1 cellular context compared by ENCODE assay signal in the genomic region with DNA sequence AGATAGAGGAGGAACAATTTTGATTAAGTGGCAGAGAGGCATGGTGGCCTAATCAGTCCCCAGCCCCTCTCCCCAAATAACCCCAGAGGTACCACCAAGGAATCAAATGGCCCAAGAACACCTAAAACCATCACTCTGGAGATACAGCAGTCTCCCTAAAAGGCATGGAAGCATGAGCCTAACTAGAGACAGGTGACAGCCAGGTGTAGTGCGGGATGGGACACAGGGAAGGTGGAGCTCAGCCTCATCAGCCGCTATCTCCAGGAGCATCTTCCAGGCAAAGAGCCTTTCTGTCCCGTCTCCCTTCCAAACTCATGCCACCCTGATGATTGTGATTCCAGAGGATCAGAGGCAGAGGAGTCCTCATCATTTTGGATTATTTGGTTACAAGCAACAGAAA.
TF ChIP-seq lines count a peak whose summit lies in the region.

No MANE protein-coding gene starts in this region.

TF ChIP-seq in IMR-90, 13 proteins besides CTCF, POLR2A, EP300 and RAD21:
- no peak for TF ChIP-seq NFE2L2 (IDR thresholded peaks at IDR 0.05; ENCODE audit: low read depth, low read length)
- TF ChIP-seq MAZ (IDR thresholded peaks at IDR 0.05; ENCODE audit: borderline replicate concordance, low read depth, low read length): no peak
- no peak for TF ChIP-seq MAFK (IDR thresholded peaks at IDR 0.05; ENCODE audit: low read depth, low read length)
- TF ChIP-seq, protein P1, sequence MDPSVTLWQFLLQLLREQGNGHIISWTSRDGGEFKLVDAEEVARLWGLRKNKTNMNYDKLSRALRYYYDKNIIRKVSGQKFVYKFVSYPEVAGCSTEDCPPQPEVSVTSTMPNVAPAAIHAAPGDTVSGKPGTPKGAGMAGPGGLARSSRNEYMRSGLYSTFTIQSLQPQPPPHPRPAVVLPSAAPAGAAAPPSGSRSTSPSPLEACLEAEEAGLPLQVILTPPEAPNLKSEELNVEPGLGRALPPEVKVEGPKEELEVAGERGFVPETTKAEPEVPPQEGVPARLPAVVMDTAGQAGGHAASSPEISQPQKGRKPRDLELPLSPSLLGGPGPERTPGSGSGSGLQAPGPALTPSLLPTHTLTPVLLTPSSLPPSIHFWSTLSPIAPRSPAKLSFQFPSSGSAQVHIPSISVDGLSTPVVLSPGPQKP (IDR thresholded peaks at IDR 0.05; ENCODE audit: borderline replicate concordance, low read depth, low read length): no peak
